In genomic region chr4:49118379-49119212, GRCh38 we compare ENCODE assay signal across 8 cellular contexts.
A peak's percentile ranks its signal among the peaks of the same experiment; 100 is the strongest.
DNase-seq lines count a peak whose midpoint lies in the region; ATAC-seq and TF ChIP-seq lines count a peak whose summit lies in the region.
"Not testable (repeated sequence)": the region's sequence is repeated elsewhere in the genome, so short reads cannot be mapped to it uniquely, and the experiment has no call there.

No MANE protein-coding gene starts in this region.

- H3K9me3 ChIP-seq in right lobe of liver, result not testable (repeated sequence)
- H3K9me3 ChIP-seq in subcutaneous abdominal adipose tissue (ENCODE audit: control insufficient read depth in 5 of 5, low read length in 5 of 5), result peaks cover 15 to 70% (median 49%) of the 10 kb centered on the region in 5 donors

- TF ChIP-seq POLR2A in right lobe of liver (IDR thresholded peaks at IDR 0.05), result not testable (repeated sequence)

- H3K27me3 ChIP-seq in right lobe of liver; subcutaneous abdominal adipose tissue (ENCODE audit: control insufficient read depth in 5 of 5, insufficient read depth in 4 of 5, low read length in 5 of 5): not testable (repeated sequence)

- intact Hi-C loops in right lobe of liver (cut with DNase I), result not testable (repeated sequence)

- H3K9ac ChIP-seq in subcutaneous abdominal adipose tissue (ENCODE audit: low read length in 5 of 5), result not testable (repeated sequence)

- not testable (repeated sequence) for H3K4me3 ChIP-seq in epithelial cell of esophagus (ENCODE audit: low read length); right lobe of liver
- H3K4me3 ChIP-seq in subcutaneous abdominal adipose tissue (ENCODE audit: low read depth in 1 of 5, low read length in 5 of 5), result peak overlapping the region in 4 of 5 donors; percentile 6 to 46 (median 22)

- not testable (repeated sequence) for TF ChIP-seq CTCF in epithelial cell of esophagus (IDR thresholded peaks at IDR 0.05; ENCODE audit: insufficient read depth, low read depth, low read length, missing control alignments); right lobe of liver (IDR thresholded peaks at IDR 0.05)

- not testable (repeated sequence) for H3K27ac ChIP-seq in right lobe of liver; subcutaneous abdominal adipose tissue (ENCODE audit: low read depth, low read length)

- H3K36me3 ChIP-seq in right lobe of liver; subcutaneous abdominal adipose tissue (ENCODE audit: control insufficient read depth in 5 of 5, insufficient read depth in 5 of 5, low read length in 5 of 5): not testable (repeated sequence)

- WGBS in right lobe of liver (ENCODE audit: insufficient coverage, low coverage, low lambda C conversion rate, missing lambda C conversion rate), result 34% methylated on average over 16 of the region's 16 CpGs

- H3K4me1 ChIP-seq in right lobe of liver; subcutaneous abdominal adipose tissue (ENCODE audit: control insufficient read depth in 5 of 5, insufficient read depth in 5 of 5, low read length in 5 of 5): not testable (repeated sequence)

- peak; percentile 49 for DNase-seq in epithelial cell of esophagus (ENCODE audit: low read depth)
- DNase-seq in right lobe of liver, result not testable (repeated sequence)

- ATAC-seq in GM18858 (IDR thresholded peaks at IDR 0.05; ENCODE audit: unreplicated experiment) (peak; percentile 40), GM21515 (IDR thresholded peaks at IDR 0.05; ENCODE audit: unreplicated experiment) (peak; percentile 70), HG02885 (IDR thresholded peaks at IDR 0.05; ENCODE audit: poor library complexity, unreplicated experiment) (peak; percentile 55), HG03442 (IDR thresholded peaks at IDR 0.05; ENCODE audit: unreplicated experiment) (peak; percentile 45), right lobe of liver (peak; percentile 71 to 74 (median 72))
- ATAC-seq in activated CD4-positive, CD25-positive, alpha-beta regulatory T cell treated with anti-CD3 and anti-CD28 coated beads, Interleukin-2, amount 50 U/mL, for 24 hours, result peak; percentile 33 to 62
